ENCODE assay signal across 1 cellular context in genomic region chr1:165828103-165828558, GRCh38.
TF ChIP-seq lines count a peak whose summit lies in the region.

No MANE protein-coding gene starts in this region.

TF ChIP-seq in K562, 482 proteins besides CTCF, POLR2A, EP300 and RAD21 (continued from another document and continues in another):
- TF ChIP-seq ZNF449 (CRISPR knock-in tag; IDR thresholded peaks at IDR 0.05) (no peak), ZNF316 (IDR thresholded peaks at IDR 0.05) (no peak), ELF1 (tag; IDR thresholded peaks at IDR 0.05) (peak; percentile 49; the same call in 1 of the 2 replicates), OTX1 (CRISPR knock-in tag; IDR thresholded peaks at IDR 0.05) (peak; percentile 52; the same call in 1 of the 2 replicates), UBTF (IDR thresholded peaks at IDR 0.05; ENCODE audit: borderline replicate concordance in 1 of 2, low read depth in 2 of 2, low read length in 2 of 2) (peak in 1 of 2 experiments; percentile 82; a peak in 1 of 4 replicates), TAF1 (IDR thresholded peaks at IDR 0.05; ENCODE audit: control insufficient read depth, extremely low read depth, insufficient read depth, low read length, severe bottlenecking) (peak; percentile 50), FOXK1 (CRISPR knock-in tag; IDR thresholded peaks at IDR 0.05; ENCODE audit: borderline replicate concordance) (peak; percentile 50; the same call in 1 of the 2 replicates), AFF1 (IDR thresholded peaks at IDR 0.05; ENCODE audit: low read depth in 1 of 2, partially characterized antibody in 2 of 2) (no peak), KHSRP (IDR thresholded peaks at IDR 0.05) (no peak), BRD9 (IDR thresholded peaks at IDR 0.05; ENCODE audit: low read depth, partially characterized antibody) (no peak), CHD4 (IDR thresholded peaks at IDR 0.05; ENCODE audit: insufficient read depth, insufficient replicate concordance, low read depth, low read length, poor library complexity, severe bottlenecking) (no peak), SMAD3 (CRISPR knock-in tag; conservative IDR thresholded peaks at IDR 0.05) (0 out of 2 replicates have a peak, but pooled peaks have one; percentile 15), MECOM (CRISPR knock-in tag; IDR thresholded peaks at IDR 0.05) (no peak; the same call in 1 of the 2 replicates), ZNF717 (CRISPR knock-in tag; IDR thresholded peaks at IDR 0.05) (no peak), ZFX (CRISPR knock-in tag; IDR thresholded peaks at IDR 0.05) (peak; percentile 77), MYC (IDR thresholded peaks at IDR 0.05; ENCODE audit: low read depth, low read length) (no peak; the same call in 1 of the 2 replicates), MYC (CRISPR knock-in tag; IDR thresholded peaks at IDR 0.05; ENCODE audit: borderline replicate concordance, low read depth) (no peak), BRF1 (IDR thresholded peaks at IDR 0.05; ENCODE audit: borderline replicate concordance, extremely low read depth, insufficient read length) (no peak), ZNF740 (CRISPR knock-in tag; IDR thresholded peaks at IDR 0.05) (no peak), ZNF740 (tag; IDR thresholded peaks at IDR 0.05) (peak in 1 of 2 experiments; percentile 51; a peak in 1 of 4 replicates), FIP1L1 (IDR thresholded peaks at IDR 0.05; ENCODE audit: low read depth, low read length, poor library complexity, severe bottlenecking) (peak; percentile 19), YY1 (IDR thresholded peaks at IDR 0.05; ENCODE audit: borderline replicate concordance in 1 of 3, control insufficient read depth in 1 of 3, extremely low read depth in 1 of 3, insufficient read depth in 3 of 3, insufficient read length in 1 of 3, insufficient replicate concordance in 2 of 3, low read depth in 1 of 3, low read length in 2 of 3) (peak in 1 of 3 experiments; percentile 51), NFIC (IDR thresholded peaks at IDR 0.05) (peak; percentile 20; the same call in 1 of the 2 replicates), ETV5 (CRISPR knock-in tag; IDR thresholded peaks at IDR 0.05; ENCODE audit: low read depth) (no peak; the same call in 1 of the 2 replicates), NCOA1 (IDR thresholded peaks at IDR 0.05; ENCODE audit: low read depth) (no peak), MTA2 (IDR thresholded peaks at IDR 0.05; ENCODE audit: low read depth) (no peak), CEBPG (CRISPR knock-in tag; IDR thresholded peaks at IDR 0.05) (0 out of 2 replicates have a peak, but pooled peaks have one; percentile 24), CEBPG (tag; conservative IDR thresholded peaks at IDR 0.05 in 1 of 2, IDR thresholded peaks at IDR 0.05 in 1 of 2) (0 out of 4 replicates have a peak, but pooled peaks of 1 of the 2 experiments have one; percentile 33), ZNF354B (CRISPR knock-in tag; IDR thresholded peaks at IDR 0.05) (no peak), ZC3H8 (IDR thresholded peaks at IDR 0.05) (no peak), RBBP5 (IDR thresholded peaks at IDR 0.05; ENCODE audit: borderline replicate concordance, insufficient read depth, low read length, poor library complexity, severe bottlenecking) (peak; percentile 82), SUPT5H (IDR thresholded peaks at IDR 0.05) (peak; percentile 1), SMARCA4 (IDR thresholded peaks at IDR 0.05) (no peak), SNRNP70 (optimal IDR thresholded peaks at IDR 0.05; ENCODE audit: low read depth, low read length) (no peak), RB1 (IDR thresholded peaks at IDR 0.05; ENCODE audit: low read depth) (peak; percentile 3; the same call in 1 of the 2 replicates), ZNF12 (CRISPR knock-in tag; IDR thresholded peaks at IDR 0.05) (0 out of 2 replicates have a peak, but pooled peaks have one; percentile 24), LARP7 (IDR thresholded peaks at IDR 0.05) (no peak), CBX1 (IDR thresholded peaks at IDR 0.05; ENCODE audit: low read depth) (no peak), IRF9 (tag; IDR thresholded peaks at IDR 0.05) (no peak), ZFP1 (CRISPR knock-in tag; IDR thresholded peaks at IDR 0.05) (no peak), MEF2A (IDR thresholded peaks at IDR 0.05; ENCODE audit: control insufficient read depth, low read depth, low read length) (no peak), ZNF77 (CRISPR knock-in tag; IDR thresholded peaks at IDR 0.05) (no peak)
- TF ChIP-seq, protein P1, sequence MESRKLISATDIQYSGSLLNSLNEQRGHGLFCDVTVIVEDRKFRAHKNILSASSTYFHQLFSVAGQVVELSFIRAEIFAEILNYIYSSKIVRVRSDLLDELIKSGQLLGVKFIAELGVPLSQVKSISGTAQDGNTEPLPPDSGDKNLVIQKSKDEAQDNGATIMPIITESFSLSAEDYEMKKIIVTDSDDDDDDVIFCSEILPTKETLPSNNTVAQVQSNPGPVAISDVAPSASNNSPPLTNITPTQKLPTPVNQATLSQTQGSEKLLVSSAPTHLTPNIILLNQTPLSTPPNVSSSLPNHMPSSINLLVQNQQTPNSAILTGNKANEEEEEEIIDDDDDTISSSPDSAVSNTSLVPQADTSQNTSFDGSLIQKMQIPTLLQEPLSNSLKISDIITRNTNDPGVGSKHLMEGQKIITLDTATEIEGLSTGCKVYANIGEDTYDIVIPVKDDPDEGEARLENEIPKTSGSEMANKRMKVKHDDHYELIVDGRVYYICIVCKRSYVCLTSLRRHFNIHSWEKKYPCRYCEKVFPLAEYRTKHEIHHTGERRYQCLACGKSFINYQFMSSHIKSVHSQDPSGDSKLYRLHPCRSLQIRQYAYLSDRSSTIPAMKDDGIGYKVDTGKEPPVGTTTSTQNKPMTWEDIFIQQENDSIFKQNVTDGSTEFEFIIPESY (CRISPR knock-in tag; IDR thresholded peaks at IDR 0.05), result no peak
- TF ChIP-seq, protein P2, sequence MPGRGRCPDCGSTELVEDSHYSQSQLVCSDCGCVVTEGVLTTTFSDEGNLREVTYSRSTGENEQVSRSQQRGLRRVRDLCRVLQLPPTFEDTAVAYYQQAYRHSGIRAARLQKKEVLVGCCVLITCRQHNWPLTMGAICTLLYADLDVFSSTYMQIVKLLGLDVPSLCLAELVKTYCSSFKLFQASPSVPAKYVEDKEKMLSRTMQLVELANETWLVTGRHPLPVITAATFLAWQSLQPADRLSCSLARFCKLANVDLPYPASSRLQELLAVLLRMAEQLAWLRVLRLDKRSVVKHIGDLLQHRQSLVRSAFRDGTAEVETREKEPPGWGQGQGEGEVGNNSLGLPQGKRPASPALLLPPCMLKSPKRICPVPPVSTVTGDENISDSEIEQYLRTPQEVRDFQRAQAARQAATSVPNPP (IDR thresholded peaks at IDR 0.05; ENCODE audit: borderline replicate concordance, insufficient read depth, insufficient read length), result no peak
- TF ChIP-seq, protein P3, sequence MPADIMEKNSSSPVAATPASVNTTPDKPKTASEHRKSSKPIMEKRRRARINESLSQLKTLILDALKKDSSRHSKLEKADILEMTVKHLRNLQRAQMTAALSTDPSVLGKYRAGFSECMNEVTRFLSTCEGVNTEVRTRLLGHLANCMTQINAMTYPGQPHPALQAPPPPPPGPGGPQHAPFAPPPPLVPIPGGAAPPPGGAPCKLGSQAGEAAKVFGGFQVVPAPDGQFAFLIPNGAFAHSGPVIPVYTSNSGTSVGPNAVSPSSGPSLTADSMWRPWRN (IDR thresholded peaks at IDR 0.05; ENCODE audit: low read depth), result no peak
- TF ChIP-seq, protein P4, sequence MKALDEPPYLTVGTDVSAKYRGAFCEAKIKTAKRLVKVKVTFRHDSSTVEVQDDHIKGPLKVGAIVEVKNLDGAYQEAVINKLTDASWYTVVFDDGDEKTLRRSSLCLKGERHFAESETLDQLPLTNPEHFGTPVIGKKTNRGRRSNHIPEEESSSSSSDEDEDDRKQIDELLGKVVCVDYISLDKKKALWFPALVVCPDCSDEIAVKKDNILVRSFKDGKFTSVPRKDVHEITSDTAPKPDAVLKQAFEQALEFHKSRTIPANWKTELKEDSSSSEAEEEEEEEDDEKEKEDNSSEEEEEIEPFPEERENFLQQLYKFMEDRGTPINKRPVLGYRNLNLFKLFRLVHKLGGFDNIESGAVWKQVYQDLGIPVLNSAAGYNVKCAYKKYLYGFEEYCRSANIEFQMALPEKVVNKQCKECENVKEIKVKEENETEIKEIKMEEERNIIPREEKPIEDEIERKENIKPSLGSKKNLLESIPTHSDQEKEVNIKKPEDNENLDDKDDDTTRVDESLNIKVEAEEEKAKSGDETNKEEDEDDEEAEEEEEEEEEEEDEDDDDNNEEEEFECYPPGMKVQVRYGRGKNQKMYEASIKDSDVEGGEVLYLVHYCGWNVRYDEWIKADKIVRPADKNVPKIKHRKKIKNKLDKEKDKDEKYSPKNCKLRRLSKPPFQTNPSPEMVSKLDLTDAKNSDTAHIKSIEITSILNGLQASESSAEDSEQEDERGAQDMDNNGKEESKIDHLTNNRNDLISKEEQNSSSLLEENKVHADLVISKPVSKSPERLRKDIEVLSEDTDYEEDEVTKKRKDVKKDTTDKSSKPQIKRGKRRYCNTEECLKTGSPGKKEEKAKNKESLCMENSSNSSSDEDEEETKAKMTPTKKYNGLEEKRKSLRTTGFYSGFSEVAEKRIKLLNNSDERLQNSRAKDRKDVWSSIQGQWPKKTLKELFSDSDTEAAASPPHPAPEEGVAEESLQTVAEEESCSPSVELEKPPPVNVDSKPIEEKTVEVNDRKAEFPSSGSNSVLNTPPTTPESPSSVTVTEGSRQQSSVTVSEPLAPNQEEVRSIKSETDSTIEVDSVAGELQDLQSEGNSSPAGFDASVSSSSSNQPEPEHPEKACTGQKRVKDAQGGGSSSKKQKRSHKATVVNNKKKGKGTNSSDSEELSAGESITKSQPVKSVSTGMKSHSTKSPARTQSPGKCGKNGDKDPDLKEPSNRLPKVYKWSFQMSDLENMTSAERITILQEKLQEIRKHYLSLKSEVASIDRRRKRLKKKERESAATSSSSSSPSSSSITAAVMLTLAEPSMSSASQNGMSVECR (CRISPR knock-in tag; IDR thresholded peaks at IDR 0.05), result peak; percentile 28; the same call in 1 of the 2 replicates
